Comparison of ENCODE assay signal across 8 cellular contexts in the genomic region with DNA sequence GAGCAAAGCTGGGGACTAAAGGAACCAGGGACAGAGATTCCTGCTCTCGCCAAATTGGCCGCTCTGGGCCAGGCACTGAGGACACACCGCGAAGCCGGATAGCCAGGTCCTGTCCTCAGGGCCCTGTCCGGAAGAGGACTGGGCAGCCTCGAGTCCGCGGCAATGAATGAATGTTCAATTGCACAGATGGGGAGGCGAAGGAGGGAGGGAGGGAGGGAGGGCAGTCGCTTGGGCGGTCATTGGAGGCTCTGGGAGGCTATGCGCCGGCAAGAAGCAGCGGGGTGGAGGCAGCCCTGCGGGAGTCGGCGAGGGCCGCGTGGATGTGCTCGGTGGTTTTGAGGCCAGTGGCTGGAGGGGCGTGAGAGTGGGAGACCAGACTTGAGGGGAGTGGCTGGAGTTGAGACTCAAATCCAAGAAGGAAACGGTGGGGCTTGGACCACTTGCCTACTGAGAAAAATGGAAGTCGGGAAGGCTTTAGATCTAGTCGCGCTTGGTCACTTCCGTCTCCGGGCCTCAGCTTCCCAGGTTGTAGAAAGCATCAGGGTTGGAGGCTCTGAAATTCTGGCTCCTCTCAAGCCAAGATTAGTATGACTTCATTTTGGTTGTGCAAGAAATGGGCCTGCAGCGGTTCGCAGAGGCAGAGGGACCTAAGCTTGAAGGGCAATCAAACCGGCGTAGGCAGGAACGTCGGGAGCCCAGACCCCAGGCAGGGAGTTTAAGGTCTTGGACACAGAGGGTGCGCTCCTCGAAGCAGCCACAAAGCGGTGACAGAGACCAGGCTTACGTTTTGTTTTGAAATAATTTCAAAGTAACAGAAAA. TPM values are rescaled to one million over a fixed set of nuclear protein-coding genes. Genes with fewer than 3 reads are reported as not detected.
DNase-seq lines count a peak whose midpoint lies in the region; ATAC-seq and TF ChIP-seq lines count a peak whose summit lies in the region.

No MANE protein-coding gene starts in this region.

- ATAC-seq in GM18517 (IDR thresholded peaks at IDR 0.05; ENCODE audit: unreplicated experiment) (peak; percentile 46), HG03378 (IDR thresholded peaks at IDR 0.05; ENCODE audit: unreplicated experiment) (peak; percentile 59)

- H3K9me3 Mint-ChIP-seq in activated CD4-positive, alpha-beta memory T cell treated with anti-CD3 and anti-CD28 coated beads, Interleukin-2, amount 10 ng/mL, durations not matched to agents 7 days and 5 days = no peaks in the 10 kb centered on the region

- peaks cover 20% of the 10 kb centered on the region for H3K4me1 ChIP-seq in A673 (ENCODE audit: insufficient read depth, low read length, poor library complexity, severe bottlenecking)
- peaks cover 10% of the 10 kb centered on the region for H3K4me1 ChIP-seq in effector memory CD4-positive, alpha-beta T cell (ENCODE audit: control insufficient read depth, insufficient read depth, low read length, poor library complexity, severe bottlenecking)

- POLR2A ChIA-PET in A673 (lab: Charles Lee; ENCODE audit: low non-redundant PET) = no interaction called here
- POLR2A ChIA-PET in activated CD4-positive, alpha-beta memory T cell treated with anti-CD3 and anti-CD28 coated beads, Interleukin-2, amount 10 ng/mL, durations not matched to agents 7 days and 5 days (lab: Charles Lee) = interaction anchor here (0.9 to 1.3 kb wide), 8 partner anchors 22 to 265 kb away, joined by 3 to 5 read pairs (median 3); no protein-coding TSS in a partner anchor

- H3K4me3 ChIP-seq in A673 (ENCODE audit: low read depth, low read length, poor library complexity, severe bottlenecking) = peak overlapping the region; percentile 52
- peak overlapping the region; percentile 66 for H3K4me3 ChIP-seq in effector memory CD4-positive, alpha-beta T cell (ENCODE audit: insufficient read depth, low read depth, low read length, poor library complexity, severe bottlenecking)

- no peaks in the 10 kb centered on the region for H3K9me3 ChIP-seq in A673 (ENCODE audit: low read depth, low read length, poor library complexity, severe bottlenecking)
- H3K9me3 ChIP-seq in effector memory CD4-positive, alpha-beta T cell (ENCODE audit: control insufficient read depth, low read length) = no peaks in the 10 kb centered on the region

- no peaks in the 10 kb centered on the region for H3K36me3 Mint-ChIP-seq in activated CD4-positive, alpha-beta memory T cell treated with anti-CD3 and anti-CD28 coated beads, Interleukin-2, amount 10 ng/mL, durations not matched to agents 7 days and 5 days (ENCODE audit: low read depth)

- H3K36me3 ChIP-seq in A673 (ENCODE audit: insufficient read depth, low read length, poor library complexity, severe bottlenecking) = no peaks in the 10 kb centered on the region
- H3K36me3 ChIP-seq in effector memory CD4-positive, alpha-beta T cell (ENCODE audit: control insufficient read depth, insufficient read depth, low read length) = no peaks in the 10 kb centered on the region

- H3K4me3 Mint-ChIP-seq in activated CD4-positive, alpha-beta memory T cell treated with anti-CD3 and anti-CD28 coated beads, Interleukin-2, amount 10 ng/mL, durations not matched to agents 7 days and 5 days = peak overlapping the region; percentile 80

- intact Hi-C loops in A673 (cut with micrococcal nuclease; ENCODE audit: unreplicated experiment) = loop anchor here (1.0 to 5.0 kb wide), 4 partner anchors 135 to 470 kb away; no protein-coding TSS in a partner anchor

- peak; percentile 84 for TF ChIP-seq CTCF in A673 (conservative IDR thresholded peaks at IDR 0.05; ENCODE audit: low read depth, low read length)

- peaks cover 7% of the 10 kb centered on the region for H3K27me3 Mint-ChIP-seq in activated CD4-positive, alpha-beta memory T cell treated with anti-CD3 and anti-CD28 coated beads, Interleukin-2, amount 10 ng/mL, durations not matched to agents 7 days and 5 days

- no peaks in the 10 kb centered on the region for H3K27me3 ChIP-seq in A673 (replicated peaks; ENCODE audit: insufficient read depth, low read depth, low read length, poor library complexity)
- H3K27me3 ChIP-seq in effector memory CD4-positive, alpha-beta T cell (replicated peaks; ENCODE audit: control insufficient read depth, insufficient read depth, low read length, poor library complexity, severe bottlenecking) = no peaks in the 10 kb centered on the region

- peaks cover 23% of the 10 kb centered on the region for H3K4me1 Mint-ChIP-seq in activated CD4-positive, alpha-beta memory T cell treated with anti-CD3 and anti-CD28 coated beads, Interleukin-2, amount 10 ng/mL, durations not matched to agents 7 days and 5 days

- BruUV-seq in A673 (replicated peaks; lab: Mats Ljungman, UMichigan) = no TSS peak

- peak overlapping the region; percentile 75 for H3K27ac ChIP-seq in A673 (ENCODE audit: low read depth, low read length, poor library complexity, severe bottlenecking)
- H3K27ac ChIP-seq in effector memory CD4-positive, alpha-beta T cell (ENCODE audit: insufficient read depth, low read length, poor library complexity, severe bottlenecking) = no peak overlapping the region

- CTCF ChIA-PET in A673 (lab: Charles Lee) = interaction anchor here (0.6 to 1.4 kb wide), 7 partner anchors 14 to 314 kb away, joined by 3 to 12 read pairs (median 4); partner anchors contain the start of gene PLXND1
- CTCF ChIA-PET in activated CD4-positive, alpha-beta memory T cell treated with anti-CD3 and anti-CD28 coated beads, Interleukin-2, amount 10 ng/mL, durations not matched to agents 7 days and 5 days (lab: Charles Lee) = interaction anchor here (0.8 to 2.5 kb wide), 8 partner anchors 19 to 300 kb away, joined by 3 to 17 read pairs (median 3); no protein-coding TSS in a partner anchor

- H3K27ac Mint-ChIP-seq in activated CD4-positive, alpha-beta memory T cell treated with anti-CD3 and anti-CD28 coated beads, Interleukin-2, amount 10 ng/mL, durations not matched to agents 7 days and 5 days = peak overlapping the region; percentile 79

- DNase-seq in A673 (ENCODE audit: low spot score) (peak; percentile 91), NCI-H748 (lab: John Stamatoyannopoulos, UW; ENCODE audit: unreplicated experiment) (peak; percentile 79), lung microvascular endothelial cell (ENCODE audit: low read depth in 2 of 2) (peak; percentile 88 to 90)
- DNase-seq in activated CD4-positive, alpha-beta memory T cell treated with anti-CD3 and anti-CD28 coated beads, Interleukin-2, amount 10 ng/mL, durations not matched to agents 7 days and 5 days = peak; percentile 73
- DNase-seq in effector memory CD4-positive, alpha-beta T cell = peak; percentile 35 to 52 (median 44)
- peak in 2 of 3 experiments; percentile 30 to 61 for DNase-seq in stimulated activated CD4-positive, alpha-beta T cell treated with anti-CD3 and anti-CD28 coated beads, TNF-alpha, amount 100 ng/mL, for 24 hours (ENCODE audit: low read depth in 3 of 3)

RNA-seq across cellular contexts. Expression of gene PLXND1, which starts 21.1 kb away (rescaled TPM):
- total RNA-seq in A673 (2021) (31.5 and 32.1 TPM in 2 replicates), lung microvascular endothelial cell (131 and 262 TPM in 2 replicates)
- 10 to 100 TPM; 13.4 to 18.0 TPM for total RNA-seq in activated CD4-positive, alpha-beta memory T cell treated with anti-CD3 and anti-CD28 coated beads, Interleukin-2, amount 10 ng/mL, durations not matched to agents 7 days and 5 days
